Comparison of ENCODE assay signal across 20 cellular contexts in the genomic region with DNA sequence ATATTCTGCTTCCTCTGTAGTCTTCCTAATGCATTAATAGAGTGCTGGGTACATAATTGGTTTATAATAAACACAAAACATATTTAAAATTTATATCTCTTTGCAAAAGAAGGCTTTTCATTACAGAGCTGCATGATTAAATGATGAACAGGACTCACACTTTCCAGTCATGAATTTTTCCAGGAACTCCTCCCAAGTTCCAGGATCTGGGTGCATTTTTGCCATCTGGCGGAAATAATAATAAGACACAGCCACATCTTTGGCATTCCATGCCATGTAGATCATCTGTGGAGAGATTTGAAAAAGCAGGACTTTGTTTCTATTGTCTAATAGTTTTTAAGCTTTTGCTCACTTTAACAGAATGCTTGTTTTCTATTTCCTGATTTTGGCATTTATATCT. TPM values are rescaled to one million over a fixed set of nuclear protein-coding genes. Genes with fewer than 3 reads are reported as not detected.
DNase-seq lines count a peak whose midpoint lies in the region; ATAC-seq, FAIRE-seq and TF ChIP-seq lines count a peak whose summit lies in the region.
"Had no signal": no experiment of that assay in that cellular context is flagged by ENCODE, and none has a peak within 500 bp of the region (broad histone marks: within the 10 kb centered on the region; RNA-seq: fewer than 3 reads in every experiment).

No MANE protein-coding gene starts in this region.

- intact Hi-C loops in spleen (cut with DNase I; ENCODE audit: low total_unique reads) = no loop called here

- TF ChIP-seq CTCF in brain microvascular endothelial cell (IDR thresholded peaks at IDR 0.05; ENCODE audit: low read depth, low read length, missing control alignments) (no peak), foreskin fibroblast (IDR thresholded peaks at IDR 0.05; ENCODE audit: low read depth, low read length) (no peak), spleen (IDR thresholded peaks at IDR 0.05 in 8 of 11, conservative IDR thresholded peaks at IDR 0.05 in 3 of 11) (no peak)

- no peak for ATAC-seq in effector memory CD8-positive, alpha-beta T cell (replicated peaks)
- ATAC-seq: gastroesophageal sphincter, Right ventricle myocardium inferior had no signal

- no peak overlapping the region for H3K27ac ChIP-seq in brain microvascular endothelial cell
- H3K27ac ChIP-seq in spleen = no peak overlapping the region
- H3K27ac ChIP-seq: gastroesophageal sphincter, transverse colon had no signal

- DNase-seq in HT1080 (ENCODE audit: low read depth) = peak; percentile 12
- DNase-seq in brain microvascular endothelial cell = peak; percentile 44
- DNase-seq in foreskin fibroblast = peak; percentile 61 to 80
- DNase-seq in urothelium cell line (ENCODE audit: low spot score) = peak; percentile 32
- DNase-seq in spleen = no peak
- DNase-seq in effector CD8-positive, alpha-beta T cell (lab: John Stamatoyannopoulos, UW) = no peak
- no peak for DNase-seq in effector memory CD8-positive, alpha-beta T cell
- DNase-seq: activated CD4-positive, CD25-positive, alpha-beta regulatory T cell; aorta; CD4-positive, CD25-positive, alpha-beta regulatory T cell; NCI-H1436; NCI-H2227 treated with DMSO at 0.1 percent for 48 hours; stimulated activated naive CD4-positive, alpha-beta T cell; transverse colon had no signal

- TF ChIP-seq POLR2A in spleen (IDR thresholded peaks at IDR 0.05) = no peak

- in situ Hi-C loops in brain microvascular endothelial cell (cut with HindIII; ENCODE audit: low pct_ligation_motif_present, low sequenced_read_pairs) = no loop called here

- 84 to 97% (median 92%) methylated on average over 1 of the region's 1 CpG for WGBS in spleen, 5 donors

- H3K4me3 ChIP-seq in brain microvascular endothelial cell (ENCODE audit: low read depth, low read length) (no peak overlapping the region), foreskin fibroblast (ENCODE audit: low read depth in 1 of 2, low read length in 2 of 2) (no peak overlapping the region), spleen (no peak overlapping the region)
- H3K4me3 ChIP-seq: gastroesophageal sphincter, lung, transverse colon had no signal

- H3K27me3 ChIP-seq in brain microvascular endothelial cell (replicated peaks) (no peaks in the 10 kb centered on the region), spleen (replicated peaks in 1 of 7) (no peaks in the 10 kb centered on the region)
- H3K27me3 ChIP-seq: gastroesophageal sphincter, transverse colon had no signal

- H3K4me1 ChIP-seq in spleen = no peaks in the 10 kb centered on the region
- H3K4me1 ChIP-seq: gastroesophageal sphincter, transverse colon had no signal

- no peaks in the 10 kb centered on the region for H3K27me3 Mint-ChIP-seq in effector memory CD8-positive, alpha-beta T cell

- H3K4me3 Mint-ChIP-seq in effector memory CD8-positive, alpha-beta T cell = no peak overlapping the region
- H3K4me3 Mint-ChIP-seq: CD4-positive, CD25-positive, alpha-beta regulatory T cell; nephron had no signal

- no peak for FAIRE-seq in urothelium cell line (lab: Jason Lieb, UNC)

- no peaks in the 10 kb centered on the region for H3K36me3 Mint-ChIP-seq in effector memory CD8-positive, alpha-beta T cell (ENCODE audit: insufficient read depth)
- H3K36me3 Mint-ChIP-seq: CD4-positive, CD25-positive, alpha-beta regulatory T cell had no signal

- H3K36me3 ChIP-seq in brain microvascular endothelial cell (replicated peaks) (no peaks in the 10 kb centered on the region), spleen (no peaks in the 10 kb centered on the region)
- H3K36me3 ChIP-seq: gastroesophageal sphincter, transverse colon had no signal

- peaks cover 0 to under 1% (median 0%) of the 10 kb centered on the region in 8 donors for H3K9me3 ChIP-seq in spleen
- H3K9me3 ChIP-seq: transverse colon had no signal

- no peaks in the 10 kb centered on the region for H3K4me1 Mint-ChIP-seq in effector memory CD8-positive, alpha-beta T cell (ENCODE audit: low read depth in 2 of 2)
- H3K4me1 Mint-ChIP-seq: CD4-positive, CD25-positive, alpha-beta regulatory T cell; nephron had no signal

- H3K27ac Mint-ChIP-seq in effector memory CD8-positive, alpha-beta T cell = no peak overlapping the region
- H3K27ac Mint-ChIP-seq: CD4-positive, CD25-positive, alpha-beta regulatory T cell; nephron had no signal

- H3K9me3 Mint-ChIP-seq in effector memory CD8-positive, alpha-beta T cell = peaks cover 0 to 7% of the 10 kb centered on the region in 2 donors

RNA-seq across cellular contexts. Expression of a gene that starts 40.2 kb away (rescaled TPM):
- total RNA-seq in HT1080 (2014; rRNA removed; shearing (Covaris generic)) = 0.19 and 0.27 TPM in 2 replicates
- polyA plus RNA-seq in HT1080 (2015; cell fraction: cytosol; rRNA removed) = 0.20 and 0.55 TPM in 2 replicates
- 0.31 and 0.79 TPM in 2 replicates for polyA plus RNA-seq in HT1080 (2015; cell fraction: nucleus; rRNA removed)
- total RNA-seq in spleen = 10 to 100 TPM; 14.4 to 53.1 (median 33.4) TPM
- polyA plus RNA-seq in spleen = 1 to 10 TPM; 1.1 to 4.3 (median 1.4) TPM

RNA-seq across cellular contexts. Expression of a gene that starts 59.3 kb away (rescaled TPM):
- total RNA-seq in HT1080 (2014; rRNA removed; shearing (Covaris generic)) = 0.11 TPM in 1 of 2 replicates, not detected in the other
- polyA plus RNA-seq in HT1080 (2015; cell fraction: cytosol; rRNA removed) = not detected in 2 replicates
- polyA plus RNA-seq in HT1080 (2015; cell fraction: nucleus; rRNA removed) = 0.33 TPM in 1 of 2 replicates, not detected in the other
- total RNA-seq in spleen = not detected
- not detected for polyA plus RNA-seq in spleen
- total RNA-seq: activated CD8-positive, alpha-beta memory T cell treated with anti-CD3 and anti-CD28 coated beads for 36 hours; aorta; CD4-positive, CD25-positive, alpha-beta regulatory T cell; gastroesophageal sphincter; Right ventricle myocardium inferior; T-helper 1 cell treated with Interleukin-12 subunit alpha and Interleukin-12 subunit beta and Interleukin-4 antibody, amounts not matched to agents 30 ng/mL and 1 ng/mL, for 36 hours had no signal
- polyA plus RNA-seq: CD4-positive, CD25-positive, alpha-beta regulatory T cell had no signal

Comparison
In these comparisons a context has a peak if more than half of its experiments do, and no peak if none do; other contexts are left out.
1. DNase-seq: peak in HT1080 (single experiment), brain microvascular endothelial cell (single experiment), foreskin fibroblast (2 of 2) and urothelium cell line (single experiment); none in spleen (single experiment), effector CD8-positive, alpha-beta T cell (single experiment) and effector memory CD8-positive, alpha-beta T cell (0 of 3).
2. RNA of a gene that starts 40.2 kb away (total RNA-seq): 14.4 to 53.1 TPM in spleen; 0.19 to 0.27 TPM in HT1080; every median in the first group is over 10 times any median in the second.